Comparison of ENCODE assay signal across 33 cellular contexts in genomic region chrX:40661489-40661888, GRCh38.
"Had no signal": no experiment of that assay in that cellular context is flagged by ENCODE, and none has a peak within 500 bp of the region (broad histone marks: within the 10 kb centered on the region; RNA-seq: fewer than 3 reads in every experiment).

No MANE protein-coding gene starts in this region.

- DNase-seq: Karpas-422, Kasumi-1, MG63, MM.1S, MV-4-11, NCI-H1048, NCI-H1092, NCI-H1092 treated with DMSO at 0.1 percent for 48 hours, NCI-H1105, NCI-H1105 treated with DMSO at 0.1 percent for 48 hours, NCI-H1417, NCI-H1417 treated with DMSO at 0.1 percent for 48 hours, NCI-H1436, NCI-H1436 treated with DMSO at 0.1 percent for 48 hours, NCI-H146, NCI-H1694, NCI-H1694 treated with DMSO at 0.1 percent for 48 hours, NCI-H187, NCI-H187 treated with DMSO at 0.1 percent for 48 hours, NCI-H1930, NCI-H2029, NCI-H2029 treated with DMSO at 0.1 percent for 48 hours, NCI-H2081, NCI-H2081 treated with DMSO at 0.1 percent for 48 hours, NCI-H2107, NCI-H2171, NCI-H2171 treated with DMSO at 0.1 percent for 48 hours, NCI-H2227 treated with DMSO at 0.1 percent for 48 hours, NCI-H226, NCI-H345, NCI-H446, NCI-H446 treated with DMSO at 0.1 percent for 48 hours, NCI-H510A had no signal
